In genomic region chr7:3356173-3356572, GRCh38 we compare ENCODE assay signal across 22 cellular contexts.
"Had no signal": no experiment of that assay in that cellular context is flagged by ENCODE, and none has a peak within 500 bp of the region (broad histone marks: within the 10 kb centered on the region; RNA-seq: fewer than 3 reads in every experiment).

No MANE protein-coding gene starts in this region.

- H3K36me3 ChIP-seq: esophagus squamous epithelium, ovary, sigmoid colon, stomach, thyroid gland had no signal

- H3K4me1 ChIP-seq: esophagus squamous epithelium, psoas muscle, stomach, thyroid gland had no signal

- ATAC-seq: effector memory CD8-positive, alpha-beta T cell; left lobe of liver; mucosa of descending colon; naive thymus-derived CD8-positive, alpha-beta T cell; psoas muscle; right cardiac atrium; stimulated activated effector memory CD8-positive, alpha-beta T cell treated with anti-CD3 and anti-CD28 coated beads, Interleukin-12 subunit alpha, Interleukin-12 subunit beta, amount 100 ng/mL, for 72 hours had no signal

- H3K9me3 ChIP-seq: esophagus squamous epithelium, mucosa of descending colon, ovary, psoas muscle, sigmoid colon, stomach, thyroid gland had no signal

- H3K27me3 ChIP-seq: esophagus squamous epithelium, ovary, sigmoid colon, stomach, thyroid gland had no signal

- H3K27ac ChIP-seq: esophagus squamous epithelium, ovary, psoas muscle, stomach, thyroid gland had no signal

- DNase-seq: cortex of kidney; effector memory CD8-positive, alpha-beta T cell; erythroblast; esophagus squamous epithelium; hypothalamus; kidney; mesenchymal stem cell; mucosa of descending colon; naive thymus-derived CD8-positive, alpha-beta T cell; occipital lobe; ovary; posterior cingulate gyrus; psoas muscle; right cardiac atrium; sigmoid colon; stimulated activated CD4-positive, alpha-beta T cell treated with anti-CD3 and anti-CD28 coated beads, Interleukin-2, amount 100 ng/mL, for 24 hours; stimulated activated CD4-positive, alpha-beta T cell treated with anti-CD3 and anti-CD28 coated beads, Interleukin-4, amount 100 ng/mL, for 24 hours; stimulated activated naive CD4-positive, alpha-beta T cell treated with Interleukin-2 at 50 U/mL for 16 hours; stomach; thyroid gland had no signal

- H3K4me3 ChIP-seq: esophagus squamous epithelium, mucosa of descending colon, ovary, psoas muscle, sigmoid colon, stomach, thyroid gland had no signal
